Comparison of ENCODE assay signal across 8 cellular contexts in genomic region chr7:5692112-5692844, GRCh38.
DNase-seq lines count a peak whose midpoint lies in the region; ATAC-seq, FAIRE-seq and TF ChIP-seq lines count a peak whose summit lies in the region.

No MANE protein-coding gene starts in this region.

- H3K27ac ChIP-seq in epithelial cell of prostate = peak overlapping the region; percentile 98

- H3K4me3 Mint-ChIP-seq in naive B cell = peak overlapping the region in 6 of 8 donors; percentile 27 to 93 (median 57)

- no peaks in the 10 kb centered on the region for H3K9me3 Mint-ChIP-seq in naive B cell

- peaks cover 76 to 100% (median 100%) of the 10 kb centered on the region in 3 donors for H3K4me1 Mint-ChIP-seq in naive B cell

- ATAC-seq in naive B cell (ENCODE audit: low read depth in 2 of 2) = no peak
- no peak for ATAC-seq in GM18498 (IDR thresholded peaks at IDR 0.05; ENCODE audit: unreplicated experiment)

- no peak for TF ChIP-seq CTCF in GM10266 (IDR thresholded peaks at IDR 0.05; ENCODE audit: control insufficient read depth, insufficient read depth, low read depth, missing control alignments)

- peaks cover 5 to 12% of the 10 kb centered on the region in 2 donors for H3K36me3 Mint-ChIP-seq in naive B cell

- no peaks in the 10 kb centered on the region for H3K27me3 Mint-ChIP-seq in naive B cell

- DNase-seq in H4 (ENCODE audit: low spot score) = peak; percentile 96
- DNase-seq in SIG-M5 (lab: John Stamatoyannopoulos, UW) = peak; percentile 18
- peak; percentile 76 for DNase-seq in epithelial cell of prostate (ENCODE audit: low read depth, low spot score)
- no peak for DNase-seq in naive B cell
- no peak for DNase-seq in NK-92 treated with Interleukin-12 subunit alpha and Interleukin-12 subunit beta, amount 100 ng/mL, for 24 hours (lab: John Stamatoyannopoulos, UW)
- DNase-seq in GM10266 (ENCODE audit: extremely low spot score) = no peak
- DNase-seq in frontal cortex (ENCODE audit: low spot score in 2 of 2) = no peak

- no peak for FAIRE-seq in frontal cortex (lab: Jason Lieb, UNC)

- H3K27ac Mint-ChIP-seq in naive B cell = peak overlapping the region; percentile 95 to 100 (median 97)

Comparison
In these comparisons a context has a peak if more than half of its experiments do, and no peak if none do; other contexts are left out.
1. DNase-seq: peak in H4 (single experiment), SIG-M5 (single experiment) and epithelial cell of prostate (single experiment); none in naive B cell (single experiment), NK-92 treated with Interleukin-12 subunit alpha and Interleukin-12 subunit beta, amount 100 ng/mL, for 24 hours (single experiment), GM10266 (single experiment) and frontal cortex (0 of 2).